Comparison of ENCODE assay signal across 8 cellular contexts in the genomic region with DNA sequence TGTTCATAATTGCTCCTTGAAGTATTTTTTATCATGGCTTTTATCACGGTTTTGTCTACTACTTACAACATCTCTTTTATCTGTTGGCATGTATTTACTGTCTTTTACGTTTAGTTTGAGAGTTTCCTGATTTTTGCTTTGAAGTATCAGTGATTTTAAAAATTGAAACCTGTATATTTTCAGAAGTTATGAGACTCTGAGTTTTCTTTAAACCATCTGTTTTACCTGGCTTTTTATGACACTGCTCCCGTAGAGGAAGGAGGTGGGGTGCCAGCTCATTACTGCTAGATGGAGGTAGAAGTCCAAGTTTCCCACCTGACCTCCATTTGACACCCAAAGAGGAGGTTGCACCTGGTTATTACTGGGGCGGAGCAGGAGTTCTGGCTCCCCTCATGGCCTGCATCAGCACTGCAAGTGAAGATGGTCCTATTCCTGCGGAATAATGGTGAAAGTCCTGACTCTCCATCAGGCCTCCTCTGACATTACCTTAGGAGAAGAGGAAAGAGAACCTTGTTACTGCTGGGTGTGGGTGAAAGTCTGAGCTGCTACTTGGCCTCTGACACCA. TPM values are rescaled to one million over a fixed set of nuclear protein-coding genes. Genes with fewer than 3 reads are reported as not detected.
DNase-seq lines count a peak whose midpoint lies in the region; ATAC-seq, FAIRE-seq and TF ChIP-seq lines count a peak whose summit lies in the region.

No MANE protein-coding gene starts in this region.

- H3K9me3 Mint-ChIP-seq in activated naive CD4-positive, alpha-beta T cell treated with anti-CD3 and anti-CD28 coated beads, Interleukin-2, amount 50 U/mL, for 72 hours: no peaks in the 10 kb centered on the region
- H3K9me3 Mint-ChIP-seq in neural progenitor cell: no peaks in the 10 kb centered on the region

- TF ChIP-seq POLR2A in GM12891 (IDR thresholded peaks at IDR 0.05; ENCODE audit: low read depth, low read length): no peak
- no peak for TF ChIP-seq POLR2A in prostate gland (IDR thresholded peaks at IDR 0.05)

- H3K4me2 ChIP-seq in neural progenitor cell: no peak overlapping the region

- H2AFZ ChIP-seq in neural progenitor cell (replicated peaks): no peak overlapping the region

- H3K36me3 ChIP-seq in neural progenitor cell (no peaks in the 10 kb centered on the region), prostate gland (no peaks in the 10 kb centered on the region)

- H3K79me2 ChIP-seq in neural progenitor cell (ENCODE audit: low read depth): no peaks in the 10 kb centered on the region

- no peaks in the 10 kb centered on the region for H3K27me3 ChIP-seq in neural progenitor cell
- H3K27me3 ChIP-seq in prostate gland (replicated peaks; ENCODE audit: insufficient read depth): no peaks in the 10 kb centered on the region

- ATAC-seq in activated naive CD4-positive, alpha-beta T cell treated with anti-CD3 and anti-CD28 coated beads, Interleukin-2, amount 50 U/mL, for 72 hours: peak in 1 of 2 donors; percentile 55
- ATAC-seq in Right ventricle myocardium inferior: no peak

- 52% methylated on average over 5 of the region's 5 CpGs for WGBS in prostate gland

- no peaks in the 10 kb centered on the region for H3K4me1 Mint-ChIP-seq in neural progenitor cell

- peak; percentile 38 for FAIRE-seq in GM12891 (lab: Jason Lieb, UNC)

- H3K27ac ChIP-seq in neural progenitor cell (no peak overlapping the region), prostate gland (no peak overlapping the region)

- peak; percentile 48 for TF ChIP-seq CTCF in neural progenitor cell (IDR thresholded peaks at IDR 0.05)
- TF ChIP-seq CTCF in prostate gland (IDR thresholded peaks at IDR 0.05): peak in 1 of 4 experiments; percentile 10

- no peaks in the 10 kb centered on the region for H4K20me1 ChIP-seq in neural progenitor cell (ENCODE audit: low read depth)

- no peaks in the 10 kb centered on the region for H3K9me3 ChIP-seq in neural progenitor cell (ENCODE audit: low read depth)
- H3K9me3 ChIP-seq in prostate gland: no peaks in the 10 kb centered on the region

- DNase-seq in GM12891 (ENCODE audit: insufficient read length, low spot score) (no peak), NCI-H2171 (lab: John Stamatoyannopoulos, UW) (peak; percentile 11), neural progenitor cell (ENCODE audit: low spot score) (peak; percentile 16), prostate gland (ENCODE audit: low spot score) (no peak), GM19238 (ENCODE audit: insufficient read length, low spot score) (no peak), Right ventricle myocardium inferior (ENCODE audit: missing footprints) (no peak)
- no peak for DNase-seq in activated naive CD4-positive, alpha-beta T cell treated with anti-CD3 and anti-CD28 coated beads, Interleukin-2, amount 50 U/mL, for 72 hours (ENCODE audit: low spot score in 2 of 2)
- DNase-seq in activated CD8-positive, alpha-beta memory T cell treated with anti-CD3 and anti-CD28 coated beads for 24 hours: no peak

- no peaks in the 10 kb centered on the region for H3F3A ChIP-seq in neural progenitor cell (ENCODE audit: low read depth)

- H3K4me1 ChIP-seq in neural progenitor cell (no peaks in the 10 kb centered on the region), prostate gland (replicated peaks) (no peaks in the 10 kb centered on the region)

- intact Hi-C loops in prostate gland (cut with DNase I) (no loop called here), Right ventricle myocardium inferior (cut with DNase I) (no loop called here)

- H3K9ac ChIP-seq in neural progenitor cell: no peak overlapping the region

- H3K4me3 Mint-ChIP-seq in neural progenitor cell: no peak overlapping the region

- H3K27ac Mint-ChIP-seq in activated naive CD4-positive, alpha-beta T cell treated with anti-CD3 and anti-CD28 coated beads, Interleukin-2, amount 50 U/mL, for 72 hours: peak overlapping the region; percentile 6 to 48
- no peak overlapping the region for H3K27ac Mint-ChIP-seq in neural progenitor cell

- H3K36me3 Mint-ChIP-seq in activated naive CD4-positive, alpha-beta T cell treated with anti-CD3 and anti-CD28 coated beads, Interleukin-2, amount 50 U/mL, for 72 hours: no peaks in the 10 kb centered on the region
- H3K36me3 Mint-ChIP-seq in neural progenitor cell: no peaks in the 10 kb centered on the region

- H3K4me3 ChIP-seq in neural progenitor cell (no peak overlapping the region), prostate gland (no peak overlapping the region)

- peaks cover 2% of the 10 kb centered on the region for H3K27me3 Mint-ChIP-seq in neural progenitor cell (ENCODE audit: insufficient read depth, low read depth)

TF ChIP-seq in GM12891, 5 proteins besides CTCF, POLR2A, EP300 and RAD21:
- no peak for TF ChIP-seq POU2F2 (IDR thresholded peaks at IDR 0.05; ENCODE audit: low read depth, low read length)
TF ChIP-seq in GM12891: peak in this region for 0.

RNA-seq across cellular contexts. Expression of gene ZNF131, which starts 10.0 kb away (rescaled TPM):
- 15.1 TPM for polyA plus RNA-seq in GM12891 (2012; ENCODE audit: low read depth, missing spikeins)
- total RNA-seq in activated naive CD4-positive, alpha-beta T cell treated with anti-CD3 and anti-CD28 coated beads, Interleukin-2, amount 50 U/mL, for 72 hours: 10 to 100 TPM; 23.8 to 42.9 TPM
- total RNA-seq in neural progenitor cell (ENCODE audit: low replicate concordance) (56.3 and 96.5 TPM in 2 replicates), prostate gland (10 to 100 TPM; 33.9 to 40.3 TPM), Right ventricle myocardium inferior (14.6 TPM)

Comparison
In these comparisons a context has a peak if more than half of its experiments do, and no peak if none do; other contexts are left out.
1. DNase-seq: peak in NCI-H2171 (single experiment) and neural progenitor cell (single experiment); none in GM12891 (single experiment), activated naive CD4-positive, alpha-beta T cell treated with anti-CD3 and anti-CD28 coated beads, Interleukin-2, amount 50 U/mL, for 72 hours (0 of 2), prostate gland (single experiment), GM19238 (single experiment), Right ventricle myocardium inferior (single experiment) and activated CD8-positive, alpha-beta memory T cell treated with anti-CD3 and anti-CD28 coated beads for 24 hours (single experiment).